1 cellular context compared by ENCODE assay signal in the genomic region with DNA sequence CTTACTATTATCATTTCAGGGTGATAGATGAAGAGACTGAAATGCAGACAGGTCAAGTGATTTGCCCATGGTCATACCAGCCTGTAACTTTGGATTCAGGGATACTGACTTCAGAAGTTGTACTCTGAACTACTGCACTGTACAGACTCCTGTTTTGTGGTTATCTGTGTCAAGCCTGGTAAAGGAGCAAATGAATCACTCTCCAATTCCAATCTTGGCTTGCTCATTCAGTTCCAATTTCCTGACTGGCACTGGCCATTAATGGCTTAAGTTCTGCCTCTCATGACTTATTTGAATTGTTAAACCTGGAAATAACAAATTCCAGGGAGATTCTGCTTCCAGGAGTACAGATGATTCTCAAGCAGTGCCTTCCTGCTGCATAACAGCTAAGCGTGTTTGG.
TF ChIP-seq lines count a peak whose summit lies in the region.

No MANE protein-coding gene starts in this region.

TF ChIP-seq in SK-N-SH treated with all-trans-retinoic acid at 6 μM for 48 hours, 23 proteins besides CTCF, POLR2A, EP300 and RAD21 (continued from another document):
- peak; percentile 42; the same call in 1 of the 2 replicates for TF ChIP-seq ISL1 (CRISPR knock-in tag; IDR thresholded peaks at IDR 0.05)
